8 cellular contexts compared by ENCODE assay signal in the genomic region with DNA sequence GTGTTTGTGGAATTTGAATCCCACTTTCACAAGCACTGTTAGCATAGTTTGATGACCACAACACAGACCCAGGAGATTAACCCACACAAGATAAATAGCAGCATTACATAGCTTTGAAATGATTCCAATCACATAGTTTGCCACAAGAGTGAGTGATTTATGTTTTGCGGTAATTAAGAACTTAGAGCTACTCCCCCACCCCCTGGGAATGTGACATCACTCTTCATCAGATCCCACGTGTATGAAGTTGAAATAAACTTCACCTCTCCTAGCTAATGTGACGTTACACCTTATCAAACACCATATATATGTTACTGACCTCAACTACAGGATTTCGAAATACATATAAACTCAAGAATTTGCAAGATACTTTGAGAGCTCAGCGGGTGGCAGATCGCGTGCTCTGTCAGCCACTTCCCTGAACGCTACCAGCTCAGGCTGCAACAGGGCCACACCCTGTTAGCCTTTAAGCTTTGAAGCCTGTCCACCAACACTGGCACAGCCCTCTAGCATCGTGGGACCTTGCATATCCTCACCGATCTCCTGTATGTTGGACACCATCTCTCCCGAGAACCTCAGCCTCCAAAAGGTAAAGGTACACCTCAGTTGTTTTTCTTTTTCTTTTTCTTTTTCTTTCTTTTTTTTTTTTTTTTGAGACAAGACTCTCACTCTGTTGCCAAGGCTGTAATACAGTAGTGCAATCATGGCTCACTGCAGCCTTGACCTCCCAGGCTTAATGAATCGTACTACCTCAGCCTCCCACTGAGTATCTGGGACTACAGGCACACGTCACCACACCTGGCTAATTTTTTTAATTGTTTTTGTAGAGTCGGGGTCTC. TPM values are rescaled to one million over a fixed set of nuclear protein-coding genes. Genes with fewer than 3 reads are reported as not detected.
DNase-seq lines count a peak whose midpoint lies in the region; ATAC-seq, FAIRE-seq and TF ChIP-seq lines count a peak whose summit lies in the region.

No MANE protein-coding gene starts in this region.

- ATAC-seq in GM19397 (IDR thresholded peaks at IDR 0.05; ENCODE audit: unreplicated experiment): no peak

- no peak for FAIRE-seq in D721Med (lab: Jason Lieb, UNC)

- TF ChIP-seq CTCF in D721Med (IDR thresholded peaks at IDR 0.05; ENCODE audit: insufficient read depth, missing control alignments): no peak

- H3K4me3 Mint-ChIP-seq in activated CD4-positive, alpha-beta memory T cell treated with anti-CD3 and anti-CD28 coated beads, Interleukin-2, amount 10 ng/mL, durations not matched to agents 7 days and 5 days: peak overlapping the region; percentile 56

- H3K27ac Mint-ChIP-seq in activated CD4-positive, alpha-beta memory T cell treated with anti-CD3 and anti-CD28 coated beads, Interleukin-2, amount 10 ng/mL, durations not matched to agents 7 days and 5 days: peak overlapping the region; percentile 83

- CTCF ChIA-PET in activated CD4-positive, alpha-beta memory T cell treated with anti-CD3 and anti-CD28 coated beads, Interleukin-2, amount 10 ng/mL, durations not matched to agents 7 days and 5 days (lab: Charles Lee): interaction anchor here (0.9 to 1.6 kb wide), 2 partner anchors 44 to 133 kb away, joined by 3 to 5 read pairs; no protein-coding TSS in a partner anchor

- DNase-seq in Caki2 (ENCODE audit: low read depth) (peak; percentile 58), kidney glomerular epithelial cell (lab: John Stamatoyannopoulos, UW) (peak; percentile 96), pons (ENCODE audit: low spot score) (no peak), D721Med (ENCODE audit: insufficient read length, low spot score) (no peak)
- peak; percentile 25 for DNase-seq in activated CD4-positive, alpha-beta memory T cell treated with anti-CD3 and anti-CD28 coated beads, Interleukin-2, amount 10 ng/mL, durations not matched to agents 7 days and 5 days
- no peak for DNase-seq in stimulated activated CD4-positive, alpha-beta T cell treated with anti-CD3 and anti-CD28 coated beads, Interleukin-15, amount 100 ng/mL, for 24 hours

- H3K4me1 Mint-ChIP-seq in activated CD4-positive, alpha-beta memory T cell treated with anti-CD3 and anti-CD28 coated beads, Interleukin-2, amount 10 ng/mL, durations not matched to agents 7 days and 5 days: peaks cover 42% of the 10 kb centered on the region

- no peaks in the 10 kb centered on the region for H3K36me3 Mint-ChIP-seq in activated CD4-positive, alpha-beta memory T cell treated with anti-CD3 and anti-CD28 coated beads, Interleukin-2, amount 10 ng/mL, durations not matched to agents 7 days and 5 days (ENCODE audit: low read depth)

- H3K9me3 Mint-ChIP-seq in activated CD4-positive, alpha-beta memory T cell treated with anti-CD3 and anti-CD28 coated beads, Interleukin-2, amount 10 ng/mL, durations not matched to agents 7 days and 5 days: no peaks in the 10 kb centered on the region

- POLR2A ChIA-PET in activated CD4-positive, alpha-beta memory T cell treated with anti-CD3 and anti-CD28 coated beads, Interleukin-2, amount 10 ng/mL, durations not matched to agents 7 days and 5 days (lab: Charles Lee): no interaction called here

- in situ Hi-C loops in Caki2 (cut with HindIII; ENCODE audit: low pct_unique_long_range_greater_than_20kb, low sequenced_read_pairs): no loop called here

- TF ChIP-seq EP300 in Ishikawa (IDR thresholded peaks at IDR 0.05; ENCODE audit: borderline replicate concordance): no peak

- peaks cover 11% of the 10 kb centered on the region for H3K27me3 Mint-ChIP-seq in activated CD4-positive, alpha-beta memory T cell treated with anti-CD3 and anti-CD28 coated beads, Interleukin-2, amount 10 ng/mL, durations not matched to agents 7 days and 5 days

- no peak for TF ChIP-seq RAD21 in Ishikawa (IDR thresholded peaks at IDR 0.05; ENCODE audit: low read depth)

TF ChIP-seq in Ishikawa, 13 proteins besides CTCF, POLR2A, EP300 and RAD21:
- no peak for TF ChIP-seq CREB1 (IDR thresholded peaks at IDR 0.05; ENCODE audit: low read depth)
- TF ChIP-seq TEAD4 (IDR thresholded peaks at IDR 0.05): peak; percentile 12; the same call in 1 of the 2 replicates
- no peak for TF ChIP-seq FOXM1 (IDR thresholded peaks at IDR 0.05; ENCODE audit: borderline replicate concordance, low read depth)
- TF ChIP-seq TAF1 (IDR thresholded peaks at IDR 0.05; ENCODE audit: low read depth): no peak
- no peak for TF ChIP-seq YY1 (IDR thresholded peaks at IDR 0.05; ENCODE audit: low read depth)
- TF ChIP-seq, protein P1, sequence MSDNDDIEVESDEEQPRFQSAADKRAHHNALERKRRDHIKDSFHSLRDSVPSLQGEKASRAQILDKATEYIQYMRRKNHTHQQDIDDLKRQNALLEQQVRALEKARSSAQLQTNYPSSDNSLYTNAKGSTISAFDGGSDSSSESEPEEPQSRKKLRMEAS (IDR thresholded peaks at IDR 0.05): peak; percentile 64
- no peak for TF ChIP-seq EGR1 (IDR thresholded peaks at IDR 0.05)
- no peak for TF ChIP-seq TCF12 (IDR thresholded peaks at IDR 0.05; ENCODE audit: low read depth)
- TF ChIP-seq NFIC (IDR thresholded peaks at IDR 0.05): no peak
- no peak for TF ChIP-seq CEBPB (IDR thresholded peaks at IDR 0.05)
- TF ChIP-seq, protein P2, sequence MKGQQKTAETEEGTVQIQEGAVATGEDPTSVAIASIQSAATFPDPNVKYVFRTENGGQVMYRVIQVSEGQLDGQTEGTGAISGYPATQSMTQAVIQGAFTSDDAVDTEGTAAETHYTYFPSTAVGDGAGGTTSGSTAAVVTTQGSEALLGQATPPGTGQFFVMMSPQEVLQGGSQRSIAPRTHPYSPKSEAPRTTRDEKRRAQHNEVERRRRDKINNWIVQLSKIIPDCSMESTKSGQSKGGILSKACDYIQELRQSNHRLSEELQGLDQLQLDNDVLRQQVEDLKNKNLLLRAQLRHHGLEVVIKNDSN (IDR thresholded peaks at IDR 0.05): no peak

RNA-seq across cellular contexts. Expression of a gene that starts 1.8 kb away (rescaled TPM):
- total RNA-seq in Caki2 (2014; rRNA removed; shearing (Covaris generic); ENCODE audit: low replicate concordance): 5.9 and 11.1 TPM in 2 replicates
- 10 to 100 TPM; 39.3 to 41.8 TPM for total RNA-seq in activated CD4-positive, alpha-beta memory T cell treated with anti-CD3 and anti-CD28 coated beads, Interleukin-2, amount 10 ng/mL, durations not matched to agents 7 days and 5 days

Comparison
In these comparisons a context has a peak if more than half of its experiments do, and no peak if none do; other contexts are left out.
1. DNase-seq: peak in Caki2 (single experiment), activated CD4-positive, alpha-beta memory T cell treated with anti-CD3 and anti-CD28 coated beads, Interleukin-2, amount 10 ng/mL, durations not matched to agents 7 days and 5 days (single experiment) and kidney glomerular epithelial cell (single experiment); none in pons (single experiment), D721Med (single experiment) and stimulated activated CD4-positive, alpha-beta T cell treated with anti-CD3 and anti-CD28 coated beads, Interleukin-15, amount 100 ng/mL, for 24 hours (single experiment).